Comparison of ENCODE assay signal across 7 cellular contexts in the genomic region with DNA sequence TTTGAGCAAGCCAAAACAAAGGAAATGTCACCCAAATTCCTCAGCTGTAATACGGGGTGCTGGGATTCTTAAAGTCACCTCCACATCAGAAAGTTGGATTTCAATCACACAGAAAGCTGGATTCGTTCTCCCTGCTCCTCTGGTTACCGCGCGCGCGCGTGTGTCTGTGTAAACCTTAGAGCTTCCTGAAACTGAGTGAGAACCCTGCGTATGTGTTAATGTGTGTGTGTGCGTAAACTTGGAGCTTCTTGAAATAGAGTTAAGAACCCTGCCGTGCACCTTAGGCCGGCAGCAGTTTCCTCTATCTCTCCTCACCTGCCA. TPM values are rescaled to one million over a fixed set of nuclear protein-coding genes. Genes with fewer than 3 reads are reported as not detected.
DNase-seq lines count a peak whose midpoint lies in the region; ATAC-seq and TF ChIP-seq lines count a peak whose summit lies in the region.

No MANE protein-coding gene starts in this region.

- H3K79me2 ChIP-seq in trophoblast cell (ENCODE audit: control insufficient read depth, insufficient read depth, low read length, poor library complexity): no peaks in the 10 kb centered on the region

- peak overlapping the region; percentile 19 for H4K12ac ChIP-seq in trophoblast cell (ENCODE audit: low read depth, low read length)

- no peak overlapping the region for H2AK5ac ChIP-seq in trophoblast cell (ENCODE audit: low read length)

- peaks cover 4% of the 10 kb centered on the region for H3K4me1 Mint-ChIP-seq in WTC11

- peak overlapping the region; percentile 24 for H3K27ac ChIP-seq in foreskin keratinocyte
- H3K27ac ChIP-seq in trophoblast cell (ENCODE audit: low read depth, low read length): no peak overlapping the region

- ATAC-seq in GM19023 (IDR thresholded peaks at IDR 0.05; ENCODE audit: unreplicated experiment) (peak; percentile 17), HG03521 (IDR thresholded peaks at IDR 0.05; ENCODE audit: unreplicated experiment) (peak; percentile 27), WTC11 (no peak; the same call in 1 of the 2 replicates), foreskin keratinocyte (peak; percentile 26), HG03378 (IDR thresholded peaks at IDR 0.05; ENCODE audit: unreplicated experiment) (no peak)

- no peak overlapping the region for H3K23ac ChIP-seq in trophoblast cell (ENCODE audit: low read length)

- no peak overlapping the region for H4K91ac ChIP-seq in trophoblast cell (ENCODE audit: low read depth, low read length)

- peaks cover 40% of the 10 kb centered on the region for H3K27me3 Mint-ChIP-seq in WTC11 (ENCODE audit: low read depth)

- WGBS in trophoblast cell (ENCODE audit: extremely low coverage, insufficient coverage, insufficient read length): no CpG with 5 or more reads among the region's 12 CpGs

- peaks cover 5% of the 10 kb centered on the region for H3K9me3 Mint-ChIP-seq in WTC11

- TF ChIP-seq CTCF in WTC11 (IDR thresholded peaks at IDR 0.05) (no peak), foreskin keratinocyte (conservative IDR thresholded peaks at IDR 0.05) (no peak)

- H3K4me3 Mint-ChIP-seq in WTC11: peak overlapping the region; percentile 85

- H4K8ac ChIP-seq in trophoblast cell (ENCODE audit: low read depth, low read length): peak overlapping the region; percentile 81

- no peak for DNase-seq in WTC11 (ENCODE audit: low spot score)
- DNase-seq in foreskin keratinocyte: no peak
- DNase-seq in trophoblast cell: peak in 1 of 2 donors; percentile 2
- DNase-seq in HT-29 (ENCODE audit: low spot score): no peak

- no peak overlapping the region for H3K14ac ChIP-seq in trophoblast cell (ENCODE audit: low read length)

- no peak overlapping the region for H2BK12ac ChIP-seq in trophoblast cell (ENCODE audit: low read length)

- CTCF ChIA-PET in WTC11 (lab: Charles Lee): interaction anchor here (0.9 to 2.2 kb wide), 5 partner anchors 8 to 181 kb away, joined by 3 to 9 read pairs (median 6); no protein-coding TSS in a partner anchor

- no peak overlapping the region for H3K4ac ChIP-seq in trophoblast cell (ENCODE audit: low read depth, low read length)

- no peaks in the 10 kb centered on the region for H3K9me3 ChIP-seq in trophoblast cell (ENCODE audit: insufficient read depth, low read depth, low read length)

- H3K27ac Mint-ChIP-seq in WTC11: no peak overlapping the region

- peak overlapping the region; percentile 89 for H3K4me3 ChIP-seq in trophoblast cell (ENCODE audit: low read depth, low read length)

- no peaks in the 10 kb centered on the region for H3K36me3 Mint-ChIP-seq in WTC11

- H2BK5ac ChIP-seq in trophoblast cell (ENCODE audit: low read depth, low read length, poor library complexity): no peak overlapping the region

- H3K27me3 ChIP-seq in foreskin keratinocyte (peaks cover 18% of the 10 kb centered on the region), trophoblast cell (ENCODE audit: insufficient read depth, low read length) (no peaks in the 10 kb centered on the region)

- H3K9ac ChIP-seq in trophoblast cell (ENCODE audit: low read length): peak overlapping the region; percentile 66

- H3K79me1 ChIP-seq in trophoblast cell (ENCODE audit: low read length): no peaks in the 10 kb centered on the region

- H3K4me2 ChIP-seq in trophoblast cell (ENCODE audit: low read length): peak overlapping the region; percentile 95

- no peaks in the 10 kb centered on the region for H3K4me1 ChIP-seq in foreskin keratinocyte
- H3K4me1 ChIP-seq in trophoblast cell (ENCODE audit: control insufficient read depth in 1 of 2, insufficient read depth in 2 of 2, low read length in 2 of 2): peaks cover 0 to 2% of the 10 kb centered on the region in 2 experiments

- H2AFZ ChIP-seq in trophoblast cell (ENCODE audit: insufficient read depth, low read length, poor library complexity): peak overlapping the region; percentile 92

- POLR2A ChIA-PET in WTC11 (lab: Charles Lee): no interaction called here

- H3K36me3 ChIP-seq in trophoblast cell (ENCODE audit: control insufficient read depth in 1 of 2, insufficient read depth in 2 of 2, low read length in 2 of 2): no peaks in the 10 kb centered on the region

- H3K18ac ChIP-seq in trophoblast cell (ENCODE audit: low read length): no peak overlapping the region

- H2BK120ac ChIP-seq in trophoblast cell (ENCODE audit: insufficient read depth, low read length, poor library complexity): no peak overlapping the region

TF ChIP-seq in WTC11, 78 proteins besides CTCF, POLR2A, EP300 and RAD21 (continues in another document):
- no peak for TF ChIP-seq CBFB (CRISPR knock-in tag; IDR thresholded peaks at IDR 0.05; ENCODE audit: low read depth)
- TF ChIP-seq, protein P1, sequence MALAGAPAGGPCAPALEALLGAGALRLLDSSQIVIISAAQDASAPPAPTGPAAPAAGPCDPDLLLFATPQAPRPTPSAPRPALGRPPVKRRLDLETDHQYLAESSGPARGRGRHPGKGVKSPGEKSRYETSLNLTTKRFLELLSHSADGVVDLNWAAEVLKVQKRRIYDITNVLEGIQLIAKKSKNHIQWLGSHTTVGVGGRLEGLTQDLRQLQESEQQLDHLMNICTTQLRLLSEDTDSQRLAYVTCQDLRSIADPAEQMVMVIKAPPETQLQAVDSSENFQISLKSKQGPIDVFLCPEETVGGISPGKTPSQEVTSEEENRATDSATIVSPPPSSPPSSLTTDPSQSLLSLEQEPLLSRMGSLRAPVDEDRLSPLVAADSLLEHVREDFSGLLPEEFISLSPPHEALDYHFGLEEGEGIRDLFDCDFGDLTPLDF (CRISPR knock-in tag; IDR thresholded peaks at IDR 0.05): no peak
- TF ChIP-seq AFF4 (CRISPR knock-in tag; IDR thresholded peaks at IDR 0.05; ENCODE audit: borderline replicate concordance): no peak
- no peak for TF ChIP-seq PRRX2 (CRISPR knock-in tag; IDR thresholded peaks at IDR 0.05)
- TF ChIP-seq HMGA2 (CRISPR knock-in tag; IDR thresholded peaks at IDR 0.05): no peak
- TF ChIP-seq CDX4 (CRISPR knock-in tag; IDR thresholded peaks at IDR 0.05; ENCODE audit: borderline replicate concordance): no peak
- TF ChIP-seq TEAD1 (CRISPR knock-in tag; IDR thresholded peaks at IDR 0.05): no peak
- no peak for TF ChIP-seq FOXK1 (CRISPR knock-in tag; IDR thresholded peaks at IDR 0.05)
- TF ChIP-seq ZNF317 (CRISPR knock-in tag; IDR thresholded peaks at IDR 0.05; ENCODE audit: borderline replicate concordance, low read depth): no peak
- TF ChIP-seq, protein P2, sequence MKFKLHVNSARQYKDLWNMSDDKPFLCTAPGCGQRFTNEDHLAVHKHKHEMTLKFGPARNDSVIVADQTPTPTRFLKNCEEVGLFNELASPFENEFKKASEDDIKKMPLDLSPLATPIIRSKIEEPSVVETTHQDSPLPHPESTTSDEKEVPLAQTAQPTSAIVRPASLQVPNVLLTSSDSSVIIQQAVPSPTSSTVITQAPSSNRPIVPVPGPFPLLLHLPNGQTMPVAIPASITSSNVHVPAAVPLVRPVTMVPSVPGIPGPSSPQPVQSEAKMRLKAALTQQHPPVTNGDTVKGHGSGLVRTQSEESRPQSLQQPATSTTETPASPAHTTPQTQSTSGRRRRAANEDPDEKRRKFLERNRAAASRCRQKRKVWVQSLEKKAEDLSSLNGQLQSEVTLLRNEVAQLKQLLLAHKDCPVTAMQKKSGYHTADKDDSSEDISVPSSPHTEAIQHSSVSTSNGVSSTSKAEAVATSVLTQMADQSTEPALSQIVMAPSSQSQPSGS (CRISPR knock-in tag; IDR thresholded peaks at IDR 0.05; ENCODE audit: borderline replicate concordance, low read depth): no peak
- TF ChIP-seq TEAD4 (CRISPR knock-in tag; IDR thresholded peaks at IDR 0.05): no peak

RNA-seq across cellular contexts. Expression of gene LZTFL1, which starts 0.6 kb away (rescaled TPM):
- total RNA-seq in WTC11 (2021) (9.1 to 9.6 TPM (median 9.6 TPM) in 3 replicates), foreskin keratinocyte (9.9 and 11.5 TPM in 2 replicates)
- 6.4 and 6.6 TPM in 2 replicates for polyA plus RNA-seq in foreskin keratinocyte
- polyA plus RNA-seq in trophoblast cell (2013): 12.4 and 12.8 TPM in 2 replicates
- total RNA-seq in HT-29 (2014; rRNA removed; shearing (Covaris generic)): 3.2 and 6.4 TPM in 2 replicates

RNA-seq across cellular contexts. Expression of gene CCR9, which starts 45.0 kb away (rescaled TPM):
- not detected in 3 replicates for total RNA-seq in WTC11 (2021)
- not detected in 2 replicates for total RNA-seq in foreskin keratinocyte
- polyA plus RNA-seq in foreskin keratinocyte: not detected in 2 replicates
- not detected in 2 replicates for polyA plus RNA-seq in trophoblast cell (2013)
- not detected in 2 replicates for total RNA-seq in HT-29 (2014; rRNA removed; shearing (Covaris generic))

RNA-seq across cellular contexts. Expression of gene SLC6A20, which starts 45.0 kb away (rescaled TPM):
- total RNA-seq in WTC11 (2021) (0.16 to 0.27 TPM (median 0.26 TPM) in 3 replicates), foreskin keratinocyte (0.04 and 0.51 TPM in 2 replicates)
- 0.19 TPM in 1 of 2 replicates, not detected in the other for polyA plus RNA-seq in foreskin keratinocyte
- polyA plus RNA-seq in trophoblast cell (2013): 0.05 TPM in 1 of 2 replicates, not detected in the other
- 8.0 and 8.3 TPM in 2 replicates for total RNA-seq in HT-29 (2014; rRNA removed; shearing (Covaris generic))

Comparison
In these comparisons a context has a peak if more than half of its experiments do, and no peak if none do; other contexts are left out.
1. ATAC-seq: peak in GM19023 (single experiment), HG03521 (single experiment) and foreskin keratinocyte (single experiment); none in WTC11 (single experiment) and HG03378 (single experiment).